In the genomic region with DNA sequence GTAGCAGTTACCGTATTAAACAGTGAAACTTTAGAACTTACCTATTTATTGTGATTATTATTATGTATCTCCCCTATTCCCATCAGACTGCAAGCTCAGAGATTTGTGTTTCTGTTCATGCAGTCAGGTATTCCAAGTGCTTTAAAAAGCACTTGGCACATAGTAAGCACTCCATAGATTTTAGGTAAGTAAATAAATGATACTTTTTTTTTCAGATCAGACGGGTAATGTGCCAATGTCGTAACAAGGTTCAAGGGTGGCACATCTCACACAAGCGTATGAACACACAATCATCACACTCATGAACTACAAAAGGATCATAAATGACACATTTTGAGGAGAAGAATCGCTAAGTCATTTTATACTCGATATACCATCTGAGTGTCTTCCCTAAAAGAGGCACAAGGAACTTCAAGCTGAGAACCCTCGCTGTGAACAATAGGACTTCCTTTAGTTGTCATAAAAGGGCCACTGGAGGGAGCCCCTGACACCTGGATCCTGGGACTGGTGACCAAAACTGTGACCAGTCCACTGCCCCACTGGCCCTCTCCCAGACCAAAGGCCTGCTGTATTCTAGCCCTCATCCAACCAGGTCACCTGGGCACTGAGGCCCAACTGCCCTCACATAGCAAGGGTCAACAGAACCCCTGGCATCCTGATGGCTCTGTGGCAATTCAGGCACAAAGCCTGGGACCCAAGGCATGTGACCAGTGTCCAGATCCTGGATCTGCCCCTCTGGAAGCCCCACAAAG, we compare ENCODE assay signal across 9 cellular contexts. TPM values are rescaled to one million over a fixed set of nuclear protein-coding genes. Genes with fewer than 3 reads are reported as not detected.
DNase-seq lines count a peak whose midpoint lies in the region; ATAC-seq and TF ChIP-seq lines count a peak whose summit lies in the region.
"Had no signal": no experiment of that assay in that cellular context is flagged by ENCODE, and none has a peak within 500 bp of the region (broad histone marks: within the 10 kb centered on the region; RNA-seq: fewer than 3 reads in every experiment).

No MANE protein-coding gene starts in this region.

- no peak overlapping the region for H3K27ac ChIP-seq in OCI-LY1 (ENCODE audit: low read depth, low read length, poor library complexity, severe bottlenecking)
- no peak overlapping the region for H3K27ac ChIP-seq in esophagus muscularis mucosa (replicated peaks in 1 of 4)
- H3K27ac ChIP-seq in parathyroid adenoma, result no peak overlapping the region

- DNase-seq in esophagus muscularis mucosa (ENCODE audit: extremely low spot score) (no peak), mesothelial cell of epicardium (ENCODE audit: low spot score in 2 of 2, unreplicated experiment in 2 of 2) (no peak)
- DNase-seq in activated T-helper 1 cell treated with anti-CD3 and anti-CD28 coated beads, Interleukin-12 subunit alpha, Interleukin-12 subunit beta, Interleukin-2, Interleukin-4 antibody, amounts not matched to agents 30 ng/mL and 10 ng/mL and 1 ng/mL, durations not matched to agents 14 hours and 24 hours and 36 hours (ENCODE audit: low spot score), result no peak

- no peaks in the 10 kb centered on the region for H3F3A ChIP-seq in OCI-LY1 (ENCODE audit: insufficient read depth, low read length)

- H3K9me2 ChIP-seq in OCI-LY1 (ENCODE audit: low read depth, low read length), result no peaks in the 10 kb centered on the region

- no peaks in the 10 kb centered on the region for H3K9me3 ChIP-seq in OCI-LY1 (ENCODE audit: low read length)
- no peaks in the 10 kb centered on the region for H3K9me3 ChIP-seq in esophagus muscularis mucosa
- no peaks in the 10 kb centered on the region for H3K9me3 ChIP-seq in parathyroid adenoma (ENCODE audit: control insufficient read depth, low read length)

- no peak overlapping the region for H3K4me3 ChIP-seq in GM12875 (ENCODE audit: low read depth, low read length)
- H3K4me3 ChIP-seq in OCI-LY1 (ENCODE audit: low read depth, low read length, poor library complexity, severe bottlenecking), result no peak overlapping the region
- H3K4me3 ChIP-seq in esophagus muscularis mucosa, result no peak overlapping the region
- H3K4me3 ChIP-seq in parathyroid adenoma (ENCODE audit: low read depth, low read length), result no peak overlapping the region

- 81% methylated on average over 7 of the region's 7 CpGs for WGBS in esophagus muscularis mucosa

- H3K36me3 ChIP-seq in OCI-LY1 (ENCODE audit: insufficient read depth, low read length) (no peaks in the 10 kb centered on the region), esophagus muscularis mucosa (no peaks in the 10 kb centered on the region), parathyroid adenoma (ENCODE audit: control insufficient read depth, insufficient read depth, low read length) (no peaks in the 10 kb centered on the region)

- H3K79me2 ChIP-seq in OCI-LY1 (ENCODE audit: insufficient read depth, low read length) (no peaks in the 10 kb centered on the region), parathyroid adenoma (no peaks in the 10 kb centered on the region)

- H3K36me3 Mint-ChIP-seq in activated T-helper 1 cell treated with anti-CD3 and anti-CD28 coated beads, Interleukin-12 subunit alpha, Interleukin-12 subunit beta, Interleukin-2, Interleukin-4 antibody, amounts not matched to agents 30 ng/mL and 10 ng/mL and 1 ng/mL, durations not matched to agents 14 hours and 24 hours and 36 hours (ENCODE audit: low read depth), result no peaks in the 10 kb centered on the region
- H3K36me3 Mint-ChIP-seq in mesothelial cell of epicardium, result no peaks in the 10 kb centered on the region

- ATAC-seq in HG02623 (IDR thresholded peaks at IDR 0.05; ENCODE audit: unreplicated experiment), result no peak
- no peak for ATAC-seq in HG03039 (IDR thresholded peaks at IDR 0.05; ENCODE audit: unreplicated experiment)

- peaks cover 3% of the 10 kb centered on the region for H3K27me3 Mint-ChIP-seq in activated T-helper 1 cell treated with anti-CD3 and anti-CD28 coated beads, Interleukin-12 subunit alpha, Interleukin-12 subunit beta, Interleukin-2, Interleukin-4 antibody, amounts not matched to agents 30 ng/mL and 10 ng/mL and 1 ng/mL, durations not matched to agents 14 hours and 24 hours and 36 hours (ENCODE audit: insufficient read depth)
- no peaks in the 10 kb centered on the region for H3K27me3 Mint-ChIP-seq in mesothelial cell of epicardium (ENCODE audit: low read depth)

- H3K9me3 Mint-ChIP-seq in activated T-helper 1 cell treated with anti-CD3 and anti-CD28 coated beads, Interleukin-12 subunit alpha, Interleukin-12 subunit beta, Interleukin-2, Interleukin-4 antibody, amounts not matched to agents 30 ng/mL and 10 ng/mL and 1 ng/mL, durations not matched to agents 14 hours and 24 hours and 36 hours, result no peaks in the 10 kb centered on the region
- no peaks in the 10 kb centered on the region for H3K9me3 Mint-ChIP-seq in mesothelial cell of epicardium
- H3K9me3 Mint-ChIP-seq: T-helper 1 cell treated with Interleukin-12 subunit alpha and Interleukin-12 subunit beta and Interleukin-4 antibody, amounts not matched to agents 30 μg/mL and 1 μg/mL, for 36 hours had no signal

- TF ChIP-seq CTCF in GM12875 (IDR thresholded peaks at IDR 0.05; ENCODE audit: borderline replicate concordance, insufficient read depth, low read depth, low read length), result peak; percentile 37; the same call in 1 of the 2 replicates
- peak; percentile 58 for TF ChIP-seq CTCF in OCI-LY1 (IDR thresholded peaks at IDR 0.05; ENCODE audit: low read length)
- peak in 2 of 3 experiments; percentile 33 to 41 for TF ChIP-seq CTCF in esophagus muscularis mucosa (IDR thresholded peaks at IDR 0.05)
- peak; percentile 34 for TF ChIP-seq CTCF in parathyroid adenoma (IDR thresholded peaks at IDR 0.05)
- no peak for TF ChIP-seq CTCF in mesothelial cell of epicardium (IDR thresholded peaks at IDR 0.05; ENCODE audit: unreplicated experiment)

- no peaks in the 10 kb centered on the region for H3K4me1 Mint-ChIP-seq in activated T-helper 1 cell treated with anti-CD3 and anti-CD28 coated beads, Interleukin-12 subunit alpha, Interleukin-12 subunit beta, Interleukin-2, Interleukin-4 antibody, amounts not matched to agents 30 ng/mL and 10 ng/mL and 1 ng/mL, durations not matched to agents 14 hours and 24 hours and 36 hours (ENCODE audit: low read depth)
- peaks cover 2% of the 10 kb centered on the region for H3K4me1 Mint-ChIP-seq in mesothelial cell of epicardium

- H4K20me1 ChIP-seq in OCI-LY1 (ENCODE audit: insufficient read depth, low read length), result no peaks in the 10 kb centered on the region

- TF ChIP-seq EP300 in esophagus muscularis mucosa (IDR thresholded peaks at IDR 0.05), result no peak

- intact Hi-C loops in esophagus muscularis mucosa (cut with DNase I), result no loop called here
- intact Hi-C loops in activated T-helper 1 cell treated with anti-CD3 and anti-CD28 coated beads, Interleukin-12 subunit alpha, Interleukin-12 subunit beta, Interleukin-2, Interleukin-4 antibody, amounts not matched to agents 30 ng/mL and 10 ng/mL and 1 ng/mL, durations not matched to agents 14 hours and 24 hours and 36 hours (cut with micrococcal nuclease), result no loop called here

- no peak for TF ChIP-seq POLR2A in esophagus muscularis mucosa (IDR thresholded peaks at IDR 0.05; ENCODE audit: low read depth)

- H3K4me2 ChIP-seq in OCI-LY1 (ENCODE audit: low read length) (no peak overlapping the region), parathyroid adenoma (ENCODE audit: low read length) (no peak overlapping the region)

- H2AFZ ChIP-seq in OCI-LY1 (ENCODE audit: low read length) (no peak overlapping the region), parathyroid adenoma (no peak overlapping the region)

- H3K27me3 ChIP-seq in OCI-LY1 (ENCODE audit: insufficient read depth, low read length) (no peaks in the 10 kb centered on the region), esophagus muscularis mucosa (no peaks in the 10 kb centered on the region), parathyroid adenoma (ENCODE audit: control insufficient read depth, insufficient read depth, low read length) (no peaks in the 10 kb centered on the region)

- no peak overlapping the region for H3K9ac ChIP-seq in OCI-LY1 (ENCODE audit: low read length)
- H3K9ac ChIP-seq in parathyroid adenoma, result no peak overlapping the region

- H3K27ac Mint-ChIP-seq in activated T-helper 1 cell treated with anti-CD3 and anti-CD28 coated beads, Interleukin-12 subunit alpha, Interleukin-12 subunit beta, Interleukin-2, Interleukin-4 antibody, amounts not matched to agents 30 ng/mL and 10 ng/mL and 1 ng/mL, durations not matched to agents 14 hours and 24 hours and 36 hours, result no peak overlapping the region
- H3K27ac Mint-ChIP-seq in mesothelial cell of epicardium, result no peak overlapping the region
- H3K27ac Mint-ChIP-seq: T-helper 1 cell treated with Interleukin-12 subunit alpha and Interleukin-12 subunit beta and Interleukin-4 antibody, amounts not matched to agents 30 μg/mL and 1 μg/mL, for 36 hours had no signal

- H3K4me1 ChIP-seq in OCI-LY1 (ENCODE audit: insufficient read depth, low read length, severe bottlenecking) (no peaks in the 10 kb centered on the region), esophagus muscularis mucosa (no peaks in the 10 kb centered on the region), parathyroid adenoma (no peaks in the 10 kb centered on the region)

- H3K4me3 Mint-ChIP-seq in activated T-helper 1 cell treated with anti-CD3 and anti-CD28 coated beads, Interleukin-12 subunit alpha, Interleukin-12 subunit beta, Interleukin-2, Interleukin-4 antibody, amounts not matched to agents 30 ng/mL and 10 ng/mL and 1 ng/mL, durations not matched to agents 14 hours and 24 hours and 36 hours, result no peak overlapping the region
- no peak overlapping the region for H3K4me3 Mint-ChIP-seq in mesothelial cell of epicardium
- H3K4me3 Mint-ChIP-seq: T-helper 1 cell treated with Interleukin-12 subunit alpha and Interleukin-12 subunit beta and Interleukin-4 antibody, amounts not matched to agents 30 μg/mL and 1 μg/mL, for 36 hours had no signal

RNA-seq across cellular contexts. Expression of gene KIF9, which starts 32.1 kb away (rescaled TPM):
- total RNA-seq in esophagus muscularis mucosa, result 1 to 10 TPM; 5.4 to 7.3 (median 6.4) TPM
- total RNA-seq in activated T-helper 1 cell treated with anti-CD3 and anti-CD28 coated beads, Interleukin-12 subunit alpha, Interleukin-12 subunit beta, Interleukin-2, Interleukin-4 antibody, amounts not matched to agents 30 ng/mL and 10 ng/mL and 1 ng/mL, durations not matched to agents 14 hours and 24 hours and 36 hours, result 3.3 and 3.4 TPM in 2 replicates
- total RNA-seq in mesothelial cell of epicardium, result 5.8 to 6.2 TPM (median 5.9 TPM) in 3 replicates

RNA-seq across cellular contexts. Expression of gene KLHL18, which starts 32.3 kb away (rescaled TPM):
- total RNA-seq in esophagus muscularis mucosa (10 to 100 TPM; 10.4 to 18.1 (median 16.5) TPM), mesothelial cell of epicardium (21.9 to 28.5 TPM (median 26.8 TPM) in 3 replicates)
- total RNA-seq in activated T-helper 1 cell treated with anti-CD3 and anti-CD28 coated beads, Interleukin-12 subunit alpha, Interleukin-12 subunit beta, Interleukin-2, Interleukin-4 antibody, amounts not matched to agents 30 ng/mL and 10 ng/mL and 1 ng/mL, durations not matched to agents 14 hours and 24 hours and 36 hours, result 48.3 and 48.7 TPM in 2 replicates
